Comparison of ENCODE assay signal across 12 cellular contexts in genomic region chr14:74963705-74964271, GRCh38. TPM values are rescaled to one million over a fixed set of nuclear protein-coding genes. Genes with fewer than 3 reads are reported as not detected.
DNase-seq lines count a peak whose midpoint lies in the region; ATAC-seq and TF ChIP-seq lines count a peak whose summit lies in the region.
"Had no signal": no experiment of that assay in that cellular context is flagged by ENCODE, and none has a peak within 500 bp of the region (broad histone marks: within the 10 kb centered on the region; RNA-seq: fewer than 3 reads in every experiment).

No MANE protein-coding gene starts in this region.

- H2AFZ ChIP-seq in mammary epithelial cell (ENCODE audit: low read depth, low read length): no peak overlapping the region

- H4K20me1 ChIP-seq in mammary epithelial cell (ENCODE audit: insufficient read depth, low read length): no peaks in the 10 kb centered on the region

- dilution Hi-C loops in mammary epithelial cell (cut with HindIII; ENCODE audit: low sequenced_read_pairs): no loop called here

- H3K27me3 Mint-ChIP-seq in naive B cell: no peaks in the 10 kb centered on the region

- in situ Hi-C loops in mammary epithelial cell (cut with MboI; ENCODE audit: low sequenced_read_pairs in 2 of 2): no loop called here

- BruUV-seq in mammary epithelial cell (replicated peaks; lab: Mats Ljungman, UMichigan): no TSS peak

- peak overlapping the region in 3 of 6 donors; percentile 4 to 89 (median 74) for H3K27ac Mint-ChIP-seq in naive B cell

- no peaks in the 10 kb centered on the region for H3K9me3 Mint-ChIP-seq in naive B cell

- peak; percentile 8 to 13 for ATAC-seq in naive B cell (ENCODE audit: low read depth in 2 of 2)

- peaks cover 49% of the 10 kb centered on the region for H3K4me1 ChIP-seq in mammary epithelial cell (ENCODE audit: insufficient read depth, low read length)
- H3K4me1 ChIP-seq: colonic mucosa had no signal

- TF ChIP-seq CTCF in C4-2B (conservative IDR thresholded peaks at IDR 0.05): no peak
- TF ChIP-seq CTCF in mammary epithelial cell (conservative IDR thresholded peaks at IDR 0.05 in 1 of 2, IDR thresholded peaks at IDR 0.05 in 1 of 2; ENCODE audit: extremely low read depth in 1 of 2, insufficient read depth in 1 of 2, low read depth in 1 of 2, low read length in 2 of 2): no peak

- no peak overlapping the region for H3K4me2 ChIP-seq in mammary epithelial cell (ENCODE audit: insufficient read depth, low read depth, low read length)

- DNase-seq in NCI-H2107 treated with DMSO at 0.1 percent for 48 hours (lab: John Stamatoyannopoulos, UW; ENCODE audit: unreplicated experiment) (peak; percentile 78), mammary epithelial cell (peak; percentile 81), naive B cell (no peak), T-helper 1 cell (no peak), germinal center (ENCODE audit: low spot score) (no peak), inferior parietal cortex (ENCODE audit: extremely low spot score) (no peak)
- no peak for DNase-seq in stimulated activated CD4-positive, alpha-beta T cell treated with anti-CD3 and anti-CD28 coated beads, Interleukin-12 subunit alpha, Interleukin-12 subunit beta, amount 100 ng/mL, for 4 hours
- DNase-seq: activated T-cell treated with anti-CD3 and anti-CD28 coated beads, Interleukin-2, amount 50 U/mL, for 1 hour; colonic mucosa; NCI-H524 treated with DMSO at 0.1 percent for 48 hours; stimulated activated CD4-positive, alpha-beta T cell treated with anti-CD3 and anti-CD28 coated beads, Interleukin-2, amount 100 ng/mL, for 24 hours had no signal

- WGBS in mammary epithelial cell (ENCODE audit: low coverage, missing lambda C conversion rate): 52% methylated on average over 9 of the region's 9 CpGs

- no peak overlapping the region for H3K9ac ChIP-seq in mammary epithelial cell (ENCODE audit: insufficient read depth, low read length)

- CTCF ChIA-PET in mammary epithelial cell (lab: Charles Lee; ENCODE audit: low non-redundant PET): interaction anchor here (0.6 kb wide), 1 partner anchor 331 kb away, joined by 3 read pairs; no protein-coding TSS in a partner anchor

- H3K9me3 ChIP-seq in mammary epithelial cell (replicated peaks; ENCODE audit: insufficient read depth, low read length): no peaks in the 10 kb centered on the region
- H3K9me3 ChIP-seq: colonic mucosa had no signal

- peaks cover 19 to 25% (median 21%) of the 10 kb centered on the region in 3 donors for H3K4me1 Mint-ChIP-seq in naive B cell

- H3K36me3 ChIP-seq in mammary epithelial cell (ENCODE audit: insufficient read depth, low read length): no peaks in the 10 kb centered on the region
- H3K36me3 ChIP-seq: colonic mucosa had no signal

- no peaks in the 10 kb centered on the region for H3K36me3 Mint-ChIP-seq in naive B cell

- intact Hi-C loops in mammary epithelial cell (cut with micrococcal nuclease): no loop called here

- H3K79me2 ChIP-seq in mammary epithelial cell (ENCODE audit: insufficient read depth, low read length): no peaks in the 10 kb centered on the region

- H3K27me3 ChIP-seq in mammary epithelial cell (ENCODE audit: insufficient read depth, low read length): no peaks in the 10 kb centered on the region
- H3K27me3 ChIP-seq: colonic mucosa had no signal

- H3K27ac ChIP-seq in C4-2B (peak overlapping the region; percentile 10; the same call in 1 of the 2 replicates), mammary epithelial cell (ENCODE audit: insufficient read depth, low read depth, low read length) (no peak overlapping the region)
- H3K27ac ChIP-seq: colonic mucosa had no signal

- H3K4me3 Mint-ChIP-seq in naive B cell: peak overlapping the region in 1 of 8 donors; percentile 12

- no peak overlapping the region for H3K4me3 ChIP-seq in mammary epithelial cell (replicated peaks in 1 of 3; ENCODE audit: insufficient read depth in 1 of 3, low read depth in 2 of 3, low read length in 3 of 3)
- H3K4me3 ChIP-seq: colonic mucosa had no signal

RNA-seq across cellular contexts. Expression of gene PGF, which starts 8.4 kb away (rescaled TPM):
- 10 to 100 TPM; 16.5 to 31.9 TPM for total RNA-seq in mammary epithelial cell
- 24.0 TPM for polyA plus RNA-seq in mammary epithelial cell
- polyA minus RNA-seq in mammary epithelial cell: 18.0 TPM
- under 1 TPM in 4 of 6 donors, not detected in 2; 0.13 to 0.65 (median 0.15) TPM for polyA plus RNA-seq in naive B cell (ENCODE audit: low read depth in 6 of 6)

RNA-seq across cellular contexts. Expression of gene EIF2B2, which starts 38.9 kb away (rescaled TPM):
- 10 to 100 TPM; 47.8 to 57.3 TPM for total RNA-seq in mammary epithelial cell
- 127 TPM for polyA plus RNA-seq in mammary epithelial cell
- 24.7 TPM for polyA minus RNA-seq in mammary epithelial cell
- polyA plus RNA-seq in naive B cell (ENCODE audit: low read depth in 6 of 6): 10 to 100 TPM; 19.7 to 31.8 (median 26.2) TPM

RNA-seq across cellular contexts. Expression of gene RPS6KL1, which starts 40.7 kb away (rescaled TPM):
- total RNA-seq in mammary epithelial cell: 1 to 10 TPM in 1 of 2 donors, under 1 TPM in 1; 0.17 to 1.6 TPM
- 0.51 TPM for polyA plus RNA-seq in mammary epithelial cell
- not detected for polyA minus RNA-seq in mammary epithelial cell
- under 1 TPM in 2 of 6 donors, not detected in 4; 0.34 to 0.42 TPM for polyA plus RNA-seq in naive B cell (ENCODE audit: low read depth in 6 of 6)

Comparison
In these comparisons a context has a peak if more than half of its experiments do, and no peak if none do; other contexts are left out.
1. DNase-seq: peak in NCI-H2107 treated with DMSO at 0.1 percent for 48 hours (single experiment) and mammary epithelial cell (single experiment); none in naive B cell (single experiment), T-helper 1 cell (0 of 5), germinal center (single experiment), inferior parietal cortex (single experiment) and stimulated activated CD4-positive, alpha-beta T cell treated with anti-CD3 and anti-CD28 coated beads, Interleukin-12 subunit alpha, Interleukin-12 subunit beta, amount 100 ng/mL, for 4 hours (single experiment).
2. RNA of gene PGF, which starts 8.4 kb away (polyA plus RNA-seq): 24.0 TPM in mammary epithelial cell (single experiment); 0.13 to 0.65 TPM in naive B cell; every median in the first group is over 10 times any median in the second.